In genomic region chr10:72690071-72690755, GRCh38 we compare ENCODE assay signal across 18 cellular contexts. TPM values are rescaled to one million over a fixed set of nuclear protein-coding genes. Genes with fewer than 3 reads are reported as not detected.
DNase-seq lines count a peak whose midpoint lies in the region; ATAC-seq, FAIRE-seq and TF ChIP-seq lines count a peak whose summit lies in the region.
"Had no signal": no experiment of that assay in that cellular context is flagged by ENCODE, and none has a peak within 500 bp of the region (broad histone marks: within the 10 kb centered on the region; RNA-seq: fewer than 3 reads in every experiment).

No MANE protein-coding gene starts in this region.

- H3K27ac ChIP-seq in A549 (peak overlapping the region; percentile 87 to 89), esophagus muscularis mucosa (replicated peaks in 1 of 4) (no peak overlapping the region), H9 (ENCODE audit: insufficient read length, low read depth, low read length) (no peak overlapping the region)
- no peak overlapping the region for H3K27ac ChIP-seq in CD4-positive, alpha-beta T cell (ENCODE audit: low read depth, low read length)
- H3K27ac ChIP-seq: left ventricle myocardium inferior, SK-N-MC had no signal

- H3K36me3 ChIP-seq in esophagus muscularis mucosa, result no peaks in the 10 kb centered on the region
- H3K36me3 ChIP-seq: left ventricle myocardium inferior had no signal

- no peak overlapping the region for H4K8ac ChIP-seq in H9 (replicated peaks; ENCODE audit: insufficient read length, low read depth, low read length)

- H3K4ac ChIP-seq in H9 (ENCODE audit: low read depth, low read length), result no peak overlapping the region

- H3K4me1 Mint-ChIP-seq in CD4-positive, alpha-beta T cell (ENCODE audit: low read depth), result peaks cover 32% of the 10 kb centered on the region
- peaks cover 28 to 36% of the 10 kb centered on the region in 2 experiments for H3K4me1 Mint-ChIP-seq in H9

- 2% methylated on average over 3 of the region's 3 CpGs for WGBS in A549 (ENCODE audit: missing lambda C conversion rate)
- 77% methylated on average over 3 of the region's 3 CpGs for WGBS in esophagus muscularis mucosa
- no CpG with 5 or more reads among the region's 3 CpGs for WGBS in H9 (ENCODE audit: extremely low coverage, insufficient read length, low lambda C conversion rate)

- CTCF ChIA-PET in A549 (lab: Yijun Ruan, JAX), result interaction anchor here (0.7 to 1.8 kb wide), 3 partner anchors 10 to 325 kb away, joined by 3 to 5 read pairs (median 3); no protein-coding TSS in a partner anchor
- CTCF ChIA-PET in CD4-positive, alpha-beta T cell (lab: Charles Lee), result interaction anchor here (0.6 kb wide), 1 partner anchor 1613 kb away, joined by 3 read pairs; no protein-coding TSS in a partner anchor

- TF ChIP-seq POLR2A in A549 (IDR thresholded peaks at IDR 0.05; ENCODE audit: low read length) (no peak), esophagus muscularis mucosa (IDR thresholded peaks at IDR 0.05; ENCODE audit: low read depth) (no peak)

- no peak overlapping the region for H2BK20ac ChIP-seq in H9 (ENCODE audit: low read depth, low read length, poor library complexity, severe bottlenecking)

- H2AFZ ChIP-seq in H9 (ENCODE audit: low read length), result no peak overlapping the region

- intact Hi-C loops in CD4-positive, alpha-beta T cell (cut with DNase I, micrococcal nuclease), result loop anchor here (2.0 to 10.0 kb wide), 7 partner anchors 63 to 835 kb away; partner anchors contain the start of genes ECD (in 1 of the 2), FAM149B1 (in 1 of the 2), MICU1 (in 1 of the 2) and MRPS16 (in 1 of the 2)
- intact Hi-C loops in esophagus muscularis mucosa (cut with DNase I), result loop anchor here (5.0 to 10.0 kb wide), 2 partner anchors 63 to 325 kb away; partner anchors contain the start of gene MICU1

- H3K14ac ChIP-seq in H9 (ENCODE audit: insufficient read depth, low read length), result no peak overlapping the region

- no peak overlapping the region for H2BK5ac ChIP-seq in H9 (ENCODE audit: insufficient read length, low read length)

- H3K79me1 ChIP-seq in H9 (ENCODE audit: insufficient read depth, low read depth, low read length, poor library complexity, severe bottlenecking), result peaks cover 4% of the 10 kb centered on the region

- H3K23ac ChIP-seq in H9 (ENCODE audit: insufficient read length, low read depth, low read length), result no peak overlapping the region

- no peaks in the 10 kb centered on the region for H3K9me3 Mint-ChIP-seq in CD4-positive, alpha-beta T cell
- no peaks in the 10 kb centered on the region; a peak in 1 of 5 replicates for H3K9me3 Mint-ChIP-seq in H9
- H3K9me3 Mint-ChIP-seq: activated CD4-positive, alpha-beta memory T cell treated with anti-CD3 and anti-CD28 coated beads for 36 hours; activated T-helper 1 cell treated with anti-CD3 and anti-CD28 coated beads, Interleukin-12 subunit alpha, Interleukin-12 subunit beta, Interleukin-2, Interleukin-4 antibody, amounts not matched to agents 30 ng/mL and 10 ng/mL and 1 ng/mL, durations not matched to agents 14 hours and 24 hours and 36 hours had no signal

- H3K23me2 ChIP-seq in H9 (ENCODE audit: insufficient read length, low read depth, low read length, poor library complexity, severe bottlenecking), result peaks cover 7% of the 10 kb centered on the region

- H3K27me3 Mint-ChIP-seq in CD4-positive, alpha-beta T cell, result no peaks in the 10 kb centered on the region
- no peaks in the 10 kb centered on the region for H3K27me3 Mint-ChIP-seq in H9 (ENCODE audit: low read depth)

- H4K20me1 ChIP-seq in H9 (ENCODE audit: control insufficient read depth, insufficient read depth, insufficient read length), result no peaks in the 10 kb centered on the region

- no peak for TF ChIP-seq CTCF in A549 (IDR thresholded peaks at IDR 0.05)
- TF ChIP-seq CTCF in CD4-positive, alpha-beta T cell (IDR thresholded peaks at IDR 0.05), result no peak
- no peak for TF ChIP-seq CTCF in esophagus muscularis mucosa (IDR thresholded peaks at IDR 0.05)
- no peak for TF ChIP-seq CTCF in H9 (conservative IDR thresholded peaks at IDR 0.05)

- H3K4me1 ChIP-seq in A549 (peaks cover 81% of the 10 kb centered on the region), esophagus muscularis mucosa (peaks cover 24 to 34% (median 30%) of the 10 kb centered on the region in 4 donors), H9 (ENCODE audit: insufficient read depth, low read length) (peaks cover 8% of the 10 kb centered on the region; the same call in 1 of the 2 replicates)

- no peaks in the 10 kb centered on the region for H3K36me3 Mint-ChIP-seq in CD4-positive, alpha-beta T cell (ENCODE audit: low read depth)
- H3K36me3 Mint-ChIP-seq in H9 (ENCODE audit: insufficient read depth in 1 of 3, low read depth in 3 of 3), result no peaks in the 10 kb centered on the region
- H3K36me3 Mint-ChIP-seq: activated CD4-positive, alpha-beta memory T cell treated with anti-CD3 and anti-CD28 coated beads for 36 hours had no signal

- H4K91ac ChIP-seq in H9 (ENCODE audit: insufficient read length, low read depth, low read length), result no peak overlapping the region

- no peak overlapping the region for H3K4me3 ChIP-seq in A549
- H3K4me3 ChIP-seq in esophagus muscularis mucosa, result no peak overlapping the region
- H3K4me3 ChIP-seq: left ventricle myocardium inferior, SK-N-MC had no signal

- peak; percentile 58 to 86 for DNase-seq in A549 (ENCODE audit: low read depth in 1 of 2, low spot score in 1 of 2)
- no peak for DNase-seq in CD4-positive, alpha-beta T cell
- DNase-seq in NCI-H226, result peak; percentile 36
- peak; percentile 14 for DNase-seq in esophagus muscularis mucosa (ENCODE audit: extremely low spot score)
- no peak for DNase-seq in NCI-H187 treated with DMSO at 0.1 percent for 48 hours (lab: John Stamatoyannopoulos, UW)
- DNase-seq in H9, result no peak
- no peak for DNase-seq in effector CD4-positive, alpha-beta T cell
- DNase-seq: activated CD4-positive, alpha-beta memory T cell treated with anti-CD3 and anti-CD28 coated beads for 36 hours; amygdala; foreskin melanocyte; GOT3; left ventricle myocardium inferior; NCI-H1105 had no signal

- POLR2A ChIA-PET in A549 (lab: Yijun Ruan, JAX), result no interaction called here
- POLR2A ChIA-PET in CD4-positive, alpha-beta T cell (lab: Charles Lee), result no interaction called here

- no peak overlapping the region for H3K9ac ChIP-seq in H9 (ENCODE audit: extremely low read depth, insufficient read length, low read length)

- no peak for TF ChIP-seq EP300 in A549 (IDR thresholded peaks at IDR 0.05)
- TF ChIP-seq EP300 in esophagus muscularis mucosa (IDR thresholded peaks at IDR 0.05), result no peak

- H3K9me3 ChIP-seq in A549, result no peaks in the 10 kb centered on the region
- H3K9me3 ChIP-seq in CD4-positive, alpha-beta T cell (ENCODE audit: control insufficient read depth, low read length), result no peaks in the 10 kb centered on the region
- no peaks in the 10 kb centered on the region for H3K9me3 ChIP-seq in esophagus muscularis mucosa
- no peaks in the 10 kb centered on the region for H3K9me3 ChIP-seq in H9 (ENCODE audit: control insufficient read depth, low read depth, low read length)
- H3K9me3 ChIP-seq: left ventricle myocardium inferior had no signal

- no peak overlapping the region for H2AK5ac ChIP-seq in H9 (ENCODE audit: insufficient read length, low read length)

- no peaks in the 10 kb centered on the region for H3K27me3 ChIP-seq in CD4-positive, alpha-beta T cell (ENCODE audit: control insufficient read depth, insufficient read depth, low read length)
- no peaks in the 10 kb centered on the region for H3K27me3 ChIP-seq in esophagus muscularis mucosa
- no peaks in the 10 kb centered on the region for H3K27me3 ChIP-seq in H9 (ENCODE audit: insufficient read depth, low read length)

- no peak overlapping the region for H3K56ac ChIP-seq in H9 (ENCODE audit: insufficient read length, low read depth, low read length)

- TF ChIP-seq RAD21 in A549 (conservative IDR thresholded peaks at IDR 0.05 in 1 of 2, IDR thresholded peaks at IDR 0.05 in 1 of 2), result no peak

- no peak overlapping the region for H3K18ac ChIP-seq in H9 (ENCODE audit: insufficient read length, low read depth, low read length)

- H4K5ac ChIP-seq in H9 (ENCODE audit: insufficient read length, low read depth, low read length), result no peak overlapping the region

- ATAC-seq in A549 (0 out of 6 replicates have a peak, but pooled peaks of 1 of the 2 experiments have one; percentile 3), HG02870 (IDR thresholded peaks at IDR 0.05; ENCODE audit: unreplicated experiment) (no peak)
- no peak for ATAC-seq in CD4-positive, alpha-beta T cell (ENCODE audit: poor library complexity)

- no peak overlapping the region for H2BK15ac ChIP-seq in H9 (ENCODE audit: low read depth, low read length)

- no peak overlapping the region for H2BK12ac ChIP-seq in H9 (ENCODE audit: insufficient read length, low read depth, low read length)

- peak; percentile 51 for FAIRE-seq in A549 (lab: Jason Lieb, UNC)
- FAIRE-seq: endometrium, TTC549 had no signal

- H3K27ac Mint-ChIP-seq in CD4-positive, alpha-beta T cell, result no peak overlapping the region
- no peak overlapping the region for H3K27ac Mint-ChIP-seq in H9
- H3K27ac Mint-ChIP-seq: activated CD4-positive, alpha-beta memory T cell treated with anti-CD3 and anti-CD28 coated beads for 36 hours; activated T-helper 1 cell treated with anti-CD3 and anti-CD28 coated beads, Interleukin-12 subunit alpha, Interleukin-12 subunit beta, Interleukin-2, Interleukin-4 antibody, amounts not matched to agents 30 ng/mL and 10 ng/mL and 1 ng/mL, durations not matched to agents 14 hours and 24 hours and 36 hours had no signal

- no peak overlapping the region for H2BK120ac ChIP-seq in H9 (ENCODE audit: low read depth, low read length, poor library complexity, severe bottlenecking)

- H3K79me2 ChIP-seq in H9 (ENCODE audit: insufficient read depth, low read length), result peaks cover 20% of the 10 kb centered on the region; the same call in 1 of the 2 replicates

- H3K4me2 ChIP-seq in A549, result peak overlapping the region; percentile 63
- H3K4me2 ChIP-seq in H9 (ENCODE audit: insufficient read depth, insufficient read length, low read length), result no peak overlapping the region

- H3K4me3 Mint-ChIP-seq in CD4-positive, alpha-beta T cell, result peak overlapping the region; percentile 60
- no peak overlapping the region for H3K4me3 Mint-ChIP-seq in H9
- H3K4me3 Mint-ChIP-seq: activated CD4-positive, alpha-beta memory T cell treated with anti-CD3 and anti-CD28 coated beads for 36 hours; activated T-helper 1 cell treated with anti-CD3 and anti-CD28 coated beads, Interleukin-12 subunit alpha, Interleukin-12 subunit beta, Interleukin-2, Interleukin-4 antibody, amounts not matched to agents 30 ng/mL and 10 ng/mL and 1 ng/mL, durations not matched to agents 14 hours and 24 hours and 36 hours had no signal

- H3T11ph ChIP-seq in H9 (ENCODE audit: low read length), result no peak overlapping the region

TF ChIP-seq in A549, 52 proteins besides CTCF, POLR2A, EP300 and RAD21 (continues in another document):
- no peak for TF ChIP-seq POLR2AphosphoS2 (conservative IDR thresholded peaks at IDR 0.05; ENCODE audit: low read length)

RNA-seq across cellular contexts. Expression of gene MCU, which starts 1.7 kb away (rescaled TPM):
- polyA plus RNA-seq in A549 (2011; rRNA removed) (221 and 226 TPM in 2 replicates), A549 (2017; fragmentation: RNase III; extraction: RNeasy Plus Mini Kit Qiagen cat#74134 plus additional on column Dnase treatment) (40.3 to 44.0 TPM (median 42.2 TPM) in 3 replicates)
- 42.6 and 47.1 TPM in 2 replicates for polyA plus RNA-seq in A549 (2012; cell fraction: cytosol; rRNA removed)
- 40.7 and 48.6 TPM in 2 replicates for polyA plus RNA-seq in A549 (2012; cell fraction: nucleus; rRNA removed)
- polyA minus RNA-seq in A549 (2011; rRNA and poly(A)+ RNA removed), result 131 and 156 TPM in 2 replicates
- 10 to 100 TPM; 10.3 to 12.0 TPM for total RNA-seq in CD4-positive, alpha-beta T cell
- total RNA-seq in esophagus muscularis mucosa (10 to 100 TPM; 14.9 to 20.6 (median 19.5) TPM), H9 (2021) (33.4 and 36.6 TPM in 2 replicates)

Comparison
In these comparisons a context has a peak if more than half of its experiments do, and no peak if none do; other contexts are left out.
1. DNase-seq: peak in A549 (2 of 2), NCI-H226 (single experiment) and esophagus muscularis mucosa (single experiment); none in CD4-positive, alpha-beta T cell (0 of 10), NCI-H187 treated with DMSO at 0.1 percent for 48 hours (single experiment), H9 (single experiment) and effector CD4-positive, alpha-beta T cell (single experiment).
2. H3K27ac ChIP-seq: peak in A549 (2 of 2); none in CD4-positive, alpha-beta T cell (single experiment), esophagus muscularis mucosa (0 of 4) and H9 (single experiment).